Comparison of ENCODE assay signal across 23 cellular contexts in genomic region chr18:29882620-29883019, GRCh38.
"Had no signal": no experiment of that assay in that cellular context is flagged by ENCODE, and none has a peak within 500 bp of the region (broad histone marks: within the 10 kb centered on the region; RNA-seq: fewer than 3 reads in every experiment).

No MANE protein-coding gene starts in this region.

- H3K27me3 ChIP-seq: MG63, SJCRH30 had no signal

- H3K4me1 ChIP-seq: SJCRH30 had no signal

- ATAC-seq: Panc1, PC-3, SK-N-SH treated with all-trans-retinoic acid at 6 μM for 48 hours had no signal

- DNase-seq: KBM-7, MG63, NCI-H1092, NCI-H1105 treated with DMSO at 0.1 percent for 48 hours, NCI-H1417 treated with DMSO at 0.1 percent for 48 hours, NCI-H146, NCI-H1694 treated with DMSO at 0.1 percent for 48 hours, NCI-H1930, NCI-H2081, NCI-H2171, NCI-H226, NCI-H446, NCI-H510A, NCI-H524 treated with DMSO at 0.1 percent for 48 hours, NCI-H69, NCI-H774, PC-3, SHP77, SJCRH30, T-helper 1 cell had no signal

- H3K36me3 ChIP-seq: MG63, SJCRH30 had no signal

- H3K27ac ChIP-seq: RWPE1, SJCRH30 had no signal

- H3K4me3 ChIP-seq: MG63, SJCRH30 had no signal

- H3K9me3 ChIP-seq: MG63, SJCRH30 had no signal
